Comparison of ENCODE assay signal across 12 cellular contexts in genomic region chr2:237459741-237460174, GRCh38. TPM values are rescaled to one million over a fixed set of nuclear protein-coding genes. Genes with fewer than 3 reads are reported as not detected.
DNase-seq lines count a peak whose midpoint lies in the region; ATAC-seq, FAIRE-seq and TF ChIP-seq lines count a peak whose summit lies in the region.
"Had no signal": no experiment of that assay in that cellular context is flagged by ENCODE, and none has a peak within 500 bp of the region (broad histone marks: within the 10 kb centered on the region; RNA-seq: fewer than 3 reads in every experiment).

No MANE protein-coding gene starts in this region.

- peak; percentile 16 to 31 for ATAC-seq in gastrocnemius medialis
- ATAC-seq: Panc1 had no signal

- H3K36me3 ChIP-seq in gastrocnemius medialis: no peaks in the 10 kb centered on the region

- no peaks in the 10 kb centered on the region for H3K9me3 ChIP-seq in gastrocnemius medialis

- no peak for TF ChIP-seq CTCF in gastrocnemius medialis (IDR thresholded peaks at IDR 0.05 in 4 of 5, conservative IDR thresholded peaks at IDR 0.05 in 1 of 5)

- H3K4me3 ChIP-seq in gastrocnemius medialis: no peak overlapping the region

- FAIRE-seq in RCC 7860 (lab: Jason Lieb, UNC): peak; percentile 73
- FAIRE-seq: kidney, TTC549 had no signal

- peaks cover 22 to 33% of the 10 kb centered on the region in 2 donors for H3K4me1 ChIP-seq in gastrocnemius medialis

- H3K27ac ChIP-seq in epithelial cell of prostate (peak overlapping the region; percentile 79), gastrocnemius medialis (peak overlapping the region; percentile 43 to 78 (median 64))

- in situ Hi-C loops in gastrocnemius medialis (cut with MboI; ENCODE audit: low sequenced_read_pairs in 4 of 4): no loop called here

- intact Hi-C loops in gastrocnemius medialis (cut with DNase I; ENCODE audit: low total_unique reads): loop anchor here (5.0 kb wide), 1 partner anchor 1848 kb away; no protein-coding TSS in a partner anchor

- TF ChIP-seq POLR2A in gastrocnemius medialis (IDR thresholded peaks at IDR 0.05): no peak

- no peaks in the 10 kb centered on the region for H3K27me3 ChIP-seq in gastrocnemius medialis

- DNase-seq in ELR (ENCODE audit: low read depth) (peak; percentile 92), RCC 7860 (ENCODE audit: low spot score) (peak; percentile 87), epithelial cell of prostate (ENCODE audit: low read depth, low spot score) (peak; percentile 53), gastrocnemius medialis (no peak), DMS 273 treated with DMSO at 0.1 percent for 48 hours (lab: John Stamatoyannopoulos, UW) (no peak), NCI-H345 (lab: John Stamatoyannopoulos, UW) (no peak), cortex of kidney (lab: John Stamatoyannopoulos, UW) (no peak), GDM1 (lab: John Stamatoyannopoulos, UW) (no peak)
- DNase-seq: kidney had no signal

RNA-seq across cellular contexts. Expression of gene MLPH, which starts 27.3 kb away (rescaled TPM):
- 1 to 10 TPM; 6.5 to 8.7 (median 7.2) TPM for total RNA-seq in gastrocnemius medialis
- total RNA-seq: neural crest cell had no signal

RNA-seq across cellular contexts. Expression of gene COL6A3, which starts 45.8 kb away (rescaled TPM):
- 100 to 1,000 TPM in 2 of 4 donors, 10 to 100 TPM in 2; 45.3 to 150 (median 108) TPM for total RNA-seq in gastrocnemius medialis

Comparison
In these comparisons a context has a peak if more than half of its experiments do, and no peak if none do; other contexts are left out.
1. DNase-seq: peak in ELR (single experiment), RCC 7860 (single experiment) and epithelial cell of prostate (single experiment); none in gastrocnemius medialis (0 of 2), DMS 273 treated with DMSO at 0.1 percent for 48 hours (single experiment), NCI-H345 (single experiment), cortex of kidney (single experiment) and GDM1 (single experiment).